Comparison of ENCODE assay signal across 1 cellular context in genomic region chr1:231240883-231241735, GRCh38.
TF ChIP-seq lines count a peak whose summit lies in the region.

Gene GNPAT (plus strand): TSS chr1:231241212. CDS start chr1:231241379, 167 bp downstream.

TF ChIP-seq in HepG2, 621 proteins besides CTCF, POLR2A, EP300 and RAD21 (continued from another document):
- no peak for TF ChIP-seq GMEB2 (CRISPR knock-in tag; IDR thresholded peaks at IDR 0.05; ENCODE audit: low read depth)
